ENCODE assay signal across 8 cellular contexts in genomic region chr3:149879872-149880271, GRCh38.
DNase-seq lines count a peak whose midpoint lies in the region; ATAC-seq and TF ChIP-seq lines count a peak whose summit lies in the region.

No MANE protein-coding gene starts in this region.

- ATAC-seq in HG03571 (IDR thresholded peaks at IDR 0.05; ENCODE audit: unreplicated experiment), result no peak

- CTCF ChIA-PET in Caco-2 (lab: Charles Lee), result interaction anchor here (1.0 kb wide), 1 partner anchor 304 kb away, joined by 5 read pairs; no protein-coding TSS in a partner anchor

- POLR2A ChIA-PET in Caco-2 (lab: Charles Lee), result no interaction called here

- peak; percentile 46 to 47 for DNase-seq in Caco-2
- peak; percentile 66 for DNase-seq in H4 (ENCODE audit: low spot score)
- DNase-seq in NCI-H524 (lab: John Stamatoyannopoulos, UW), result peak; percentile 13 to 58
- peak; percentile 15 for DNase-seq in amniotic stem cell (lab: John Stamatoyannopoulos, UW)
- peak in 36 of 51 donors; percentile 1 to 82 (median 30) for DNase-seq in hypothalamus (lab: John Stamatoyannopoulos, UW)
- peak; percentile 12 for DNase-seq in skeletal muscle cell (ENCODE audit: low read depth)
- no peak for DNase-seq in GOT3 (lab: John Stamatoyannopoulos, UW)

- no peaks in the 10 kb centered on the region for H3K36me3 ChIP-seq in Caco-2 (ENCODE audit: control insufficient read depth, insufficient read depth, low read length)

- no peaks in the 10 kb centered on the region for H3K4me1 ChIP-seq in Caco-2

- BruUV-seq in Caco-2 (replicated peaks; lab: Mats Ljungman, UMichigan), result no TSS peak

- no peaks in the 10 kb centered on the region for H3K27me3 Mint-ChIP-seq in Caco-2 (ENCODE audit: insufficient read depth, unreplicated experiment)

- no peak overlapping the region for H3K4me3 ChIP-seq in Caco-2 (ENCODE audit: low read depth, low read length)
- H3K4me3 ChIP-seq in skeletal muscle cell (ENCODE audit: low read depth, low read length), result no peak overlapping the region

- no peaks in the 10 kb centered on the region for H3K27me3 ChIP-seq in Caco-2 (replicated peaks; ENCODE audit: control insufficient read depth, insufficient read depth, low read length)

- no peaks in the 10 kb centered on the region for H3K9me3 ChIP-seq in Caco-2

- TF ChIP-seq CTCF in Caco-2 (IDR thresholded peaks at IDR 0.05; ENCODE audit: insufficient read depth in 1 of 2, low read depth in 1 of 2, low read length in 1 of 2, severe bottlenecking in 1 of 2, unreplicated experiment in 1 of 2), result peak; percentile 27 to 35

- intact Hi-C loops in Caco-2 (cut with micrococcal nuclease; ENCODE audit: unreplicated experiment), result no loop called here

- no peaks in the 10 kb centered on the region for H3K4me1 Mint-ChIP-seq in Caco-2 (ENCODE audit: low read depth, unreplicated experiment)

- H3K27ac Mint-ChIP-seq in Caco-2 (ENCODE audit: unreplicated experiment), result no peak overlapping the region

- no peak overlapping the region for H3K4me3 Mint-ChIP-seq in Caco-2 (ENCODE audit: unreplicated experiment)

- H3K36me3 Mint-ChIP-seq in Caco-2 (ENCODE audit: insufficient read depth, unreplicated experiment), result peaks cover 13% of the 10 kb centered on the region

- peaks cover 15% of the 10 kb centered on the region for H3K9me3 Mint-ChIP-seq in Caco-2 (ENCODE audit: unreplicated experiment)
